In the genomic region with DNA sequence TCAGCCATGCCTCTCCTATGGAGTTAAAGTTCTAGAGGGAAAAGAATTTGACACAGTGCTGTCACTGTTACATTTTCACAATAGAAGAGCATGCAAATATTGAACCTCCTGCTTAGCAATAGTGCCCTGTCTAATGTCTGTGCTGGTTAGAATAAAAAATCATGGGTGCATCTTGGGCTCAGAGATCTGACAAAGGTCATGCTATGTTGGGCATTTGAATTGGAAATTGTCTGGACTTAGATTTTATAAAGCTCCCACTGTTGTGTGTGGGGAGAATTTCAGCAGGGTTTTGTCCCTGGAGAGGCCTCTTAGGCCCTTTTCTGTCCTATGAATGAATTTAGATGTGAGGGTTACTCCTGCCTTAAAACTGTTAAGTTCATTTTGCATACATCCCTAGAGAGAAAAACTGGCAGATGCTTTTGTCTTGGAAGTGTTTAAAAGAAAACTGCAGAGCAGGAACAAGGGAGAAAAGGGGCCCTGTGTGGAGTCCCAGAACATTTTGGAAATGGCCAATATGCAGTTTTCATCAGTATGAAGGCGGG, we compare ENCODE assay signal across 22 cellular contexts. TPM values are rescaled to one million over a fixed set of nuclear protein-coding genes. Genes with fewer than 3 reads are reported as not detected.
DNase-seq lines count a peak whose midpoint lies in the region; ATAC-seq and TF ChIP-seq lines count a peak whose summit lies in the region.
"Had no signal": no experiment of that assay in that cellular context is flagged by ENCODE, and none has a peak within 500 bp of the region (broad histone marks: within the 10 kb centered on the region; RNA-seq: fewer than 3 reads in every experiment).

No MANE protein-coding gene starts in this region.

- peaks cover 5% of the 10 kb centered on the region; the same call in 1 of the 2 replicates for H3K4me1 ChIP-seq in IMR-90 (ENCODE audit: control insufficient read depth, insufficient read depth, low read length)
- peaks cover 30 to 81% (median 75%) of the 10 kb centered on the region in 4 donors for H3K4me1 ChIP-seq in esophagus muscularis mucosa
- H3K4me1 ChIP-seq: pancreas had no signal

- H3K27me3 ChIP-seq in IMR-90 (ENCODE audit: control insufficient read depth, insufficient read depth, low read length) (no peaks in the 10 kb centered on the region), esophagus muscularis mucosa (no peaks in the 10 kb centered on the region)
- H3K27me3 ChIP-seq: pancreas, SJSA1 had no signal

- no peak overlapping the region for H3K4me2 ChIP-seq in IMR-90 (ENCODE audit: low read depth, low read length)

- 0 out of 2 replicates have a peak overlapping the region, but pooled peaks have one; percentile 6 for H2BK20ac ChIP-seq in IMR-90 (ENCODE audit: low read depth, low read length)

- H2AFZ ChIP-seq in IMR-90 (replicated peaks; ENCODE audit: low read length, poor library complexity), result no peak overlapping the region

- dilution Hi-C loops in IMR-90 (cut with HindIII; ENCODE audit: low sequenced_read_pairs, unreplicated experiment), result no loop called here

- no peak overlapping the region for H3K56ac ChIP-seq in IMR-90 (ENCODE audit: extremely low read depth, insufficient read depth, low read length)

- CTCF ChIA-PET in IMR-90 (lab: Yijun Ruan, JAX), result interaction anchor here (1.4 kb wide), 1 partner anchor 99 kb away, joined by 4 read pairs; no protein-coding TSS in a partner anchor

- TF ChIP-seq POLR2A in IMR-90 (IDR thresholded peaks at IDR 0.05; ENCODE audit: low read depth, low read length), result no peak
- TF ChIP-seq POLR2A in esophagus muscularis mucosa (IDR thresholded peaks at IDR 0.05; ENCODE audit: low read depth), result no peak

- H2AK5ac ChIP-seq in IMR-90 (ENCODE audit: low read depth, low read length), result no peak overlapping the region

- no peak for TF ChIP-seq EP300 in esophagus muscularis mucosa (IDR thresholded peaks at IDR 0.05)

- peak overlapping the region; percentile 73 to 81 (median 78) for H3K27ac Mint-ChIP-seq in nephron
- H3K27ac Mint-ChIP-seq: activated naive CD4-positive, alpha-beta T cell treated with anti-CD3 and anti-CD28 coated beads for 36 hours; CD8-positive, alpha-beta T cell; naive thymus-derived CD4-positive, alpha-beta T cell; T-helper 1 cell treated with Interleukin-12 subunit alpha and Interleukin-12 subunit beta and Interleukin-4 antibody, amounts not matched to agents 30 μg/mL and 1 μg/mL, for 36 hours had no signal

- no peak overlapping the region; the same call in 1 of the 2 replicates for H3K4ac ChIP-seq in IMR-90 (ENCODE audit: low read depth, low read length)

- peak overlapping the region; percentile 7; the same call in 1 of the 2 replicates for H2BK120ac ChIP-seq in IMR-90 (ENCODE audit: low read depth, low read length)

- H3K9me3 ChIP-seq in IMR-90 (ENCODE audit: control insufficient read depth, insufficient read depth, low read length) (no peaks in the 10 kb centered on the region), esophagus muscularis mucosa (no peaks in the 10 kb centered on the region)
- H3K9me3 ChIP-seq: pancreas, SJSA1 had no signal

- DNase-seq in IMR-90, result no peak
- no peak for DNase-seq in esophagus muscularis mucosa (ENCODE audit: extremely low spot score)
- peak; percentile 63 for DNase-seq in superior temporal gyrus (ENCODE audit: extremely low spot score)
- no peak for DNase-seq in activated CD4-positive, alpha-beta T cell treated with anti-CD3 and anti-CD28 coated beads for 1 hour
- no peak for DNase-seq in NCI-H1436 treated with DMSO at 0.1 percent for 48 hours (lab: John Stamatoyannopoulos, UW)
- DNase-seq: activated CD4-positive, alpha-beta T cell treated with anti-CD3 and anti-CD28 coated beads for 48 hours; activated naive CD4-positive, alpha-beta T cell treated with anti-CD3 and anti-CD28 coated beads for 36 hours; activated T-cell treated with anti-CD3 and anti-CD28 coated beads, Interleukin-2, amount 50 U/mL, for 48 hours; CD8-positive, alpha-beta T cell; DMS53; GDM1; kidney; mammary epithelial cell; naive thymus-derived CD4-positive, alpha-beta T cell; NCI-H1092 treated with DMSO at 0.1 percent for 48 hours; NK-92 treated with Interleukin-12 subunit alpha and Interleukin-12 subunit beta, amount 100 ng/mL, for 24 hours; pancreas had no signal

- POLR2A ChIA-PET in IMR-90 (lab: Charles Lee; ENCODE audit: unreplicated experiment), result no interaction called here

- H3K4me3 ChIP-seq in IMR-90 (ENCODE audit: insufficient read depth, low read depth, low read length) (no peak overlapping the region), esophagus muscularis mucosa (no peak overlapping the region)
- H3K4me3 ChIP-seq: pancreas, SJSA1 had no signal

- no TSS peak for BruUV-seq in IMR-90 (replicated peaks; lab: Mats Ljungman, UMichigan)

- H4K8ac ChIP-seq in IMR-90 (ENCODE audit: low read depth in 2 of 2, low read length in 2 of 2), result peak overlapping the region in 1 of 2 experiments; percentile 46; a peak in 1 of 4 replicates

- H3K14ac ChIP-seq in IMR-90 (replicated peaks; ENCODE audit: low read depth, low read length), result 0 out of 2 replicates have a peak overlapping the region, but pooled peaks have one; percentile 11

- peak overlapping the region; percentile 13 for H2BK5ac ChIP-seq in IMR-90 (ENCODE audit: low read depth, low read length, poor library complexity, severe bottlenecking)

- H3K4me1 Mint-ChIP-seq in nephron, result peaks cover 50% of the 10 kb centered on the region

- H3K9me1 ChIP-seq in IMR-90 (ENCODE audit: insufficient read depth, low read length), result no peaks in the 10 kb centered on the region; the same call in 1 of the 2 replicates

- H3K23ac ChIP-seq in IMR-90 (ENCODE audit: low read depth, low read length), result peak overlapping the region; percentile 19; the same call in 1 of the 2 replicates

- no peak overlapping the region for H2BK15ac ChIP-seq in IMR-90 (ENCODE audit: low read depth, low read length)

- WGBS in IMR-90 (ENCODE audit: extremely low coverage in 2 of 2, insufficient read length in 1 of 2), 2 experiments, result 80% methylated on average over 1 of the region's 1 CpG; no CpG with 5 or more reads in 1 of the 2 experiments
- 100% methylated on average over 1 of the region's 1 CpG for WGBS in esophagus muscularis mucosa

- H3K27me3 Mint-ChIP-seq in nephron (ENCODE audit: low read depth), result no peaks in the 10 kb centered on the region
- H3K27me3 Mint-ChIP-seq: central memory CD8-positive, alpha-beta T cell; naive thymus-derived CD4-positive, alpha-beta T cell had no signal

- H3K36me3 Mint-ChIP-seq in nephron (ENCODE audit: low read depth), result no peaks in the 10 kb centered on the region
- H3K36me3 Mint-ChIP-seq: CD8-positive, alpha-beta T cell had no signal

- intact Hi-C loops in IMR-90 (cut with micrococcal nuclease) (loop anchor here (5.0 to 10.0 kb wide), 3 partner anchors 535 to 1075 kb away; no protein-coding TSS in a partner anchor), esophagus muscularis mucosa (cut with DNase I) (loop anchor here (10.0 kb wide), 2 partner anchors 195 to 525 kb away; no protein-coding TSS in a partner anchor)

- H3K18ac ChIP-seq in IMR-90 (ENCODE audit: low read depth, low read length), result peak overlapping the region; percentile 30; the same call in 1 of the 2 replicates

- peak overlapping the region in 1 of 3 experiments; percentile 37 for H3K4me3 Mint-ChIP-seq in nephron
- H3K4me3 Mint-ChIP-seq: activated naive CD4-positive, alpha-beta T cell treated with anti-CD3 and anti-CD28 coated beads for 36 hours; CD8-positive, alpha-beta T cell; central memory CD8-positive, alpha-beta T cell; naive thymus-derived CD4-positive, alpha-beta T cell; T-helper 1 cell treated with Interleukin-12 subunit alpha and Interleukin-12 subunit beta and Interleukin-4 antibody, amounts not matched to agents 30 μg/mL and 1 μg/mL, for 36 hours had no signal

- ATAC-seq in IMR-90 (ENCODE audit: low read depth), result no peak; the same call in 1 of the 2 replicates
- no peak for ATAC-seq in esophagus mucosa
- ATAC-seq: CD8-positive, alpha-beta T cell; naive thymus-derived CD4-positive, alpha-beta T cell; pancreas had no signal

- TF ChIP-seq CTCF in IMR-90 (conservative IDR thresholded peaks at IDR 0.05; ENCODE audit: low read depth, low read length) (no peak), esophagus muscularis mucosa (IDR thresholded peaks at IDR 0.05) (no peak), nephron (IDR thresholded peaks at IDR 0.05; ENCODE audit: unreplicated experiment in 3 of 3) (no peak)

- H4K5ac ChIP-seq in IMR-90 (ENCODE audit: low read depth, low read length), result peak overlapping the region; percentile 18; the same call in 1 of the 2 replicates

- H2AK9ac ChIP-seq in IMR-90 (replicated peaks; ENCODE audit: low read depth, low read length, poor library complexity), result no peak overlapping the region

- H3K27ac ChIP-seq in IMR-90 (ENCODE audit: insufficient read depth, low read length), result no peak overlapping the region
- H3K27ac ChIP-seq in esophagus muscularis mucosa (replicated peaks in 1 of 4), result peak overlapping the region; percentile 81 to 86 (median 84)
- H3K27ac ChIP-seq: pancreas, SJSA1 had no signal

- peak overlapping the region; percentile 22; the same call in 1 of the 2 replicates for H4K91ac ChIP-seq in IMR-90 (ENCODE audit: insufficient read depth, low read depth, low read length)

- no peak overlapping the region for H3K9ac ChIP-seq in IMR-90 (ENCODE audit: low read depth, low read length)

- peaks cover 23 to 37% of the 10 kb centered on the region in 2 experiments for H3K79me1 ChIP-seq in IMR-90 (ENCODE audit: low read depth in 1 of 2, low read length in 2 of 2)

- in situ Hi-C loops in IMR-90 (cut with MboI; ENCODE audit: low sequenced_read_pairs), result no loop called here

- H4K20me1 ChIP-seq in IMR-90 (ENCODE audit: insufficient read depth, low read length), result no peaks in the 10 kb centered on the region

- no peak for TF ChIP-seq RAD21 in IMR-90 (IDR thresholded peaks at IDR 0.05; ENCODE audit: low read length)

- no peaks in the 10 kb centered on the region for H3K9me3 Mint-ChIP-seq in nephron
- H3K9me3 Mint-ChIP-seq: activated naive CD4-positive, alpha-beta T cell treated with anti-CD3 and anti-CD28 coated beads for 36 hours; CD8-positive, alpha-beta T cell; central memory CD8-positive, alpha-beta T cell; naive thymus-derived CD4-positive, alpha-beta T cell; T-helper 1 cell treated with Interleukin-12 subunit alpha and Interleukin-12 subunit beta and Interleukin-4 antibody, amounts not matched to agents 30 μg/mL and 1 μg/mL, for 36 hours had no signal

- no peaks in the 10 kb centered on the region for H3K36me3 ChIP-seq in IMR-90 (ENCODE audit: control insufficient read depth, insufficient read depth, low read length)
- H3K36me3 ChIP-seq in esophagus muscularis mucosa, result no peaks in the 10 kb centered on the region
- H3K36me3 ChIP-seq: pancreas, SJSA1 had no signal

TF ChIP-seq in IMR-90, 13 proteins besides CTCF, POLR2A, EP300 and RAD21 (continues in another document):
- TF ChIP-seq MAFK (IDR thresholded peaks at IDR 0.05; ENCODE audit: low read depth, low read length), result no peak
- no peak for TF ChIP-seq NFE2L2 (IDR thresholded peaks at IDR 0.05; ENCODE audit: low read depth, low read length)
- TF ChIP-seq RCOR1 (IDR thresholded peaks at IDR 0.05; ENCODE audit: insufficient replicate concordance, low read length), result no peak

RNA-seq across cellular contexts. Expression of gene CDIN1, which starts 20.5 kb away (rescaled TPM):
- 17.2 and 36.7 TPM in 2 replicates for total RNA-seq in IMR-90 (2012; rRNA removed)
- polyA plus RNA-seq in IMR-90 (2012; rRNA removed), result 14.2 and 17.4 TPM in 2 replicates
- 17.8 and 25.3 TPM in 2 replicates for polyA plus RNA-seq in IMR-90 (2012; cell fraction: cytosol; rRNA removed)
- polyA plus RNA-seq in IMR-90 (2012; cell fraction: nucleus; rRNA removed; ENCODE audit: low replicate concordance), result 33.8 and 39.3 TPM in 2 replicates
- total RNA-seq in esophagus muscularis mucosa, result 10 to 100 TPM; 15.4 to 17.2 (median 16.7) TPM
- 20.0 TPM for total RNA-seq in esophagus mucosa
